In the genomic region with DNA sequence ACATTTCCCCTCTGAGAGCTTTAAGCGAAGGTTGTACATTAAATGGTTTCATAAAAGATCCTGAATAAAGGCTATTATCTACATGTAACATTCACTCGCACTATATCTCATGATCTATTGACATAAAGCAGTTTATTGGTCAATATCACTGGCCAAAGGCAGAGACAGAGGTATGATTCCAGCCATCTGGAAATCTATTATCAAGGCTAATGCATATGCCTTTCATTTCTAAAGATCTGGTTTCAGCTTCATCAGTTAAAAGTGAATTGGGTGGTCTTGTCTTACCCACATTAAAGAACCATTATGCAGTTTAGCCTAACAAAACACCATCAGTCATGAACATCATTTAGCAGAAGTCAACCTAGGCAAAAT, we compare ENCODE assay signal across 19 cellular contexts.
"Had no signal": no experiment of that assay in that cellular context is flagged by ENCODE, and none has a peak within 500 bp of the region (broad histone marks: within the 10 kb centered on the region; RNA-seq: fewer than 3 reads in every experiment).

No MANE protein-coding gene starts in this region.

- H3K27ac Mint-ChIP-seq: dendritic cell treated with granulocyte-macrophage colony-stimulating factor and Interleukin-4, amounts not matched to agents 40 ng/mL and 50 ng/mL, for 4 days; effector memory CD8-positive, alpha-beta T cell; naive thymus-derived CD8-positive, alpha-beta T cell; stimulated activated naive B cell treated with anti-CD40 and anti-IgM and Interleukin-4, amounts not matched to agents 10 μg/mL and 1 μg/mL and 100 μg/mL, for 72 hours; stimulated activated naive CD8-positive, alpha-beta T cell treated with anti-CD3 and anti-CD28 coated beads, Interleukin-15, amount 100 ng/mL, for 72 hours had no signal

- H3K27ac ChIP-seq: epithelial cell of prostate, esophagus muscularis mucosa, gastrocnemius medialis, heart right ventricle, sigmoid colon, skin epidermis had no signal

- H3K9me3 Mint-ChIP-seq: dendritic cell treated with granulocyte-macrophage colony-stimulating factor and Interleukin-4, amounts not matched to agents 40 ng/mL and 50 ng/mL, for 4 days; effector memory CD8-positive, alpha-beta T cell; naive thymus-derived CD8-positive, alpha-beta T cell; neural crest cell; stimulated activated naive B cell treated with anti-CD40 and anti-IgM and Interleukin-4, amounts not matched to agents 10 μg/mL and 1 μg/mL and 100 μg/mL, for 72 hours; stimulated activated naive CD8-positive, alpha-beta T cell treated with anti-CD3 and anti-CD28 coated beads, Interleukin-15, amount 100 ng/mL, for 72 hours had no signal

- H3K4me3 ChIP-seq: esophagus muscularis mucosa, gastrocnemius medialis, heart right ventricle, sigmoid colon, skin epidermis had no signal

- H3K27me3 ChIP-seq: esophagus muscularis mucosa, gastrocnemius medialis, sigmoid colon had no signal

- DNase-seq: effector memory CD8-positive, alpha-beta T cell; gastrocnemius medialis; heart right ventricle; hypothalamus; kidney glomerular epithelial cell; mammary epithelial cell; naive thymus-derived CD8-positive, alpha-beta T cell; posterior cingulate gyrus; sigmoid colon; stimulated activated CD4-positive, alpha-beta T cell treated with anti-CD3 and anti-CD28 coated beads, Interleukin-2, amount 100 ng/mL, for 24 hours; stimulated activated CD4-positive, alpha-beta T cell treated with anti-CD3 and anti-CD28 coated beads, Interleukin-4, amount 100 ng/mL, for 4 hours; stimulated activated naive B cell treated with anti-CD40 and anti-IgM and Interleukin-4, amounts not matched to agents 10 μg/mL and 1 μg/mL and 100 μg/mL, for 72 hours; stimulated activated naive CD8-positive, alpha-beta T cell treated with anti-CD3 and anti-CD28 coated beads, Interleukin-15, amount 100 ng/mL, for 72 hours; trophoblast cell had no signal

- H3K4me1 ChIP-seq: esophagus muscularis mucosa, gastrocnemius medialis, sigmoid colon had no signal

- H3K4me1 Mint-ChIP-seq: stimulated activated naive CD8-positive, alpha-beta T cell treated with anti-CD3 and anti-CD28 coated beads, Interleukin-15, amount 100 ng/mL, for 72 hours had no signal

- H3K4me3 Mint-ChIP-seq: dendritic cell treated with granulocyte-macrophage colony-stimulating factor and Interleukin-4, amounts not matched to agents 40 ng/mL and 50 ng/mL, for 4 days; naive thymus-derived CD8-positive, alpha-beta T cell; neural crest cell; stimulated activated naive B cell treated with anti-CD40 and anti-IgM and Interleukin-4, amounts not matched to agents 10 μg/mL and 1 μg/mL and 100 μg/mL, for 72 hours; stimulated activated naive CD8-positive, alpha-beta T cell treated with anti-CD3 and anti-CD28 coated beads, Interleukin-15, amount 100 ng/mL, for 72 hours had no signal

- H3K36me3 ChIP-seq: esophagus muscularis mucosa, gastrocnemius medialis, heart right ventricle, sigmoid colon had no signal

- H3K9me3 ChIP-seq: esophagus muscularis mucosa, gastrocnemius medialis, heart right ventricle, sigmoid colon had no signal

- H3K36me3 Mint-ChIP-seq: naive thymus-derived CD8-positive, alpha-beta T cell; stimulated activated naive B cell treated with anti-CD40 and anti-IgM and Interleukin-4, amounts not matched to agents 10 μg/mL and 1 μg/mL and 100 μg/mL, for 72 hours had no signal

- H3K27me3 Mint-ChIP-seq: dendritic cell treated with granulocyte-macrophage colony-stimulating factor and Interleukin-4, amounts not matched to agents 40 ng/mL and 50 ng/mL, for 4 days had no signal
